In genomic region chr22:29766632-29767288, GRCh38 we compare ENCODE assay signal across 8 cellular contexts. TPM values are rescaled to one million over a fixed set of nuclear protein-coding genes. Genes with fewer than 3 reads are reported as not detected.
DNase-seq lines count a peak whose midpoint lies in the region; ATAC-seq and TF ChIP-seq lines count a peak whose summit lies in the region.

Gene ZMAT5 (minus strand): TSS chr22:29767007. CDS start chr22:29748544, 18,463 bp downstream.

- no peaks in the 10 kb centered on the region for H4K20me1 ChIP-seq in KMS-11 (ENCODE audit: insufficient read depth)

- H3K4me1 ChIP-seq in KMS-11 (ENCODE audit: low read depth, poor library complexity, severe bottlenecking) (peaks cover 13% of the 10 kb centered on the region), Peyer's patch (peaks cover 0 to 21% (median 3%) of the 10 kb centered on the region in 4 donors), esophagus (ENCODE audit: control insufficient read depth in 2 of 2, insufficient read depth in 2 of 2, low read length in 1 of 2) (peaks cover 0 to 6% of the 10 kb centered on the region in 2 donors), mucosa of stomach (ENCODE audit: control insufficient read depth, insufficient read depth, low read length) (peaks cover 7% of the 10 kb centered on the region)

- 0 to 1% methylated on average over 33 of the region's 33 CpGs for WGBS in esophagus, 2 donors

- H3K9me3 ChIP-seq in Peyer's patch (no peaks in the 10 kb centered on the region), esophagus (ENCODE audit: control insufficient read depth in 2 of 2, insufficient read depth in 1 of 2, low read depth in 1 of 2, low read length in 1 of 2) (no peaks in the 10 kb centered on the region), mucosa of stomach (ENCODE audit: control insufficient read depth, low read length) (no peaks in the 10 kb centered on the region)

- H3K27me3 ChIP-seq in KMS-11 (ENCODE audit: insufficient read depth, low read depth) (no peaks in the 10 kb centered on the region), Peyer's patch (no peaks in the 10 kb centered on the region), esophagus (ENCODE audit: control insufficient read depth in 1 of 2, insufficient read depth in 2 of 2, low read length in 2 of 2) (no peaks in the 10 kb centered on the region), mucosa of stomach (ENCODE audit: control insufficient read depth, insufficient read depth, low read length) (no peaks in the 10 kb centered on the region)

- H3K27ac ChIP-seq in KMS-11 (peak within 1 kb of the TSS; percentile 41), Peyer's patch (peak within 1 kb of the TSS; percentile 64 to 87 (median 84)), esophagus (ENCODE audit: low read depth in 2 of 2, low read length in 1 of 2) (peak within 1 kb of the TSS; percentile 90 to 95)

- DNase-seq in DMS153 treated with DMSO at 0.1 percent for 48 hours (lab: John Stamatoyannopoulos, UW; ENCODE audit: unreplicated experiment) = peak; percentile 96
- peak; percentile 94 to 98 (median 95) for DNase-seq in Peyer's patch
- peak; percentile 92 for DNase-seq in activated T-cell treated with anti-CD3 and anti-CD28 coated beads, Interleukin-2, amount 50 U/mL, for 48 hours
- DNase-seq in stimulated activated CD8-positive, alpha-beta memory T cell treated with anti-CD3 and anti-CD28 coated beads, Interleukin-7, amount 100 ng/mL, for 1 hour (ENCODE audit: low read depth in 2 of 2) = peak; percentile 76 to 79

- peak within 1 kb of the TSS; percentile 77 for H3K9ac ChIP-seq in KMS-11
- peak within 1 kb of the TSS; percentile 96 for H3K9ac ChIP-seq in mucosa of stomach (ENCODE audit: low read length)

- H3K79me2 ChIP-seq in KMS-11 (ENCODE audit: insufficient read depth, low read depth) = peaks cover 22% of the 10 kb centered on the region; the same call in 1 of the 2 replicates

- TF ChIP-seq CTCF in KMS-11 (conservative IDR thresholded peaks at IDR 0.05; ENCODE audit: low read depth, low read length) (no peak), Peyer's patch (IDR thresholded peaks at IDR 0.05) (no peak)

- peaks cover 7% of the 10 kb centered on the region; the same call in 1 of the 2 replicates for H3K36me3 ChIP-seq in KMS-11 (ENCODE audit: insufficient read depth)
- H3K36me3 ChIP-seq in Peyer's patch = peaks cover 0 to 27% (median 0%) of the 10 kb centered on the region in 3 donors
- peaks cover 0 to 5% of the 10 kb centered on the region in 2 donors for H3K36me3 ChIP-seq in esophagus (ENCODE audit: control insufficient read depth in 2 of 2, insufficient read depth in 2 of 2, low read length in 1 of 2)
- H3K36me3 ChIP-seq in mucosa of stomach (ENCODE audit: control insufficient read depth, insufficient read depth, low read length) = peaks cover 8% of the 10 kb centered on the region

- ATAC-seq in GM21723 (IDR thresholded peaks at IDR 0.05; ENCODE audit: unreplicated experiment) = peak; percentile 86

- peak; percentile 92 for TF ChIP-seq POLR2A in Peyer's patch (IDR thresholded peaks at IDR 0.05)

- no peak within 1 kb of the TSS for H3K4me3 ChIP-seq in KMS-11 (IDR thresholded peaks at IDR 0.05; ENCODE audit: insufficient read depth, low read depth, low read length)
- peak within 1 kb of the TSS; percentile 62 to 79 (median 77) for H3K4me3 ChIP-seq in Peyer's patch
- H3K4me3 ChIP-seq in esophagus (ENCODE audit: low read depth in 1 of 2, low read length in 2 of 2) = peak within 1 kb of the TSS; percentile 84 to 95
- peak within 1 kb of the TSS; percentile 95 for H3K4me3 ChIP-seq in mucosa of stomach (ENCODE audit: low read length)

- H2AFZ ChIP-seq in KMS-11 (ENCODE audit: low read depth) = peak within 1 kb of the TSS; percentile 77

- H3K4me2 ChIP-seq in KMS-11 = peak within 1 kb of the TSS; percentile 76

RNA-seq across cellular contexts. Expression of gene ZMAT5, which starts in this region (rescaled TPM):
- 10 to 100 TPM; 16.2 to 22.5 (median 17.9) TPM for total RNA-seq in Peyer's patch
- 10 to 100 TPM; 20.3 to 31.2 TPM for polyA plus RNA-seq in esophagus

Comparison
In these comparisons a context has a peak if more than half of its experiments do, and no peak if none do; other contexts are left out.
1. H3K27ac ChIP-seq: peak in every context shown above with its lines; median percentile 92 in esophagus; 84 in Peyer's patch; 41 in KMS-11.